ENCODE assay signal across 8 cellular contexts in genomic region chr1:160032165-160032827, GRCh38. TPM values are rescaled to one million over a fixed set of nuclear protein-coding genes. Genes with fewer than 3 reads are reported as not detected.
DNase-seq lines count a peak whose midpoint lies in the region; ATAC-seq, FAIRE-seq and TF ChIP-seq lines count a peak whose summit lies in the region.

No MANE protein-coding gene starts in this region.

- peaks cover 12% of the 10 kb centered on the region for H3K4me1 ChIP-seq in A549
- H3K4me1 ChIP-seq in GM12878 (ENCODE audit: control insufficient read depth, insufficient read depth, low read length) = peaks cover 5% of the 10 kb centered on the region; the same call in 1 of the 2 replicates

- H4K20me1 ChIP-seq in GM12878 (ENCODE audit: control insufficient read depth, insufficient read depth) = no peaks in the 10 kb centered on the region

- TSS peak; percentile 87 for BruUV-seq in GM12878 (replicated peaks; lab: Mats Ljungman, UMichigan)

- H3K36me3 ChIP-seq in GM12878 (ENCODE audit: control insufficient read depth in 2 of 2, insufficient read depth in 2 of 2, low read length in 1 of 2) = no peaks in the 10 kb centered on the region

- H3K9me3 ChIP-seq in A549 = no peaks in the 10 kb centered on the region
- H3K9me3 ChIP-seq in GM12878 (replicated peaks; ENCODE audit: control insufficient read depth, insufficient read depth, low read length) = no peaks in the 10 kb centered on the region

- SMC1A ChIA-PET in GM12878 (lab: Charles Lee; ENCODE audit: uncharacterized antibody, unreplicated experiment) = interaction anchor here (0.7 to 1.7 kb wide), 4 partner anchors 14 to 825 kb away, joined by 3 to 7 read pairs (median 4); no protein-coding TSS in a partner anchor

- TF ChIP-seq POLR2A in A549 (IDR thresholded peaks at IDR 0.05; ENCODE audit: low read length) = no peak
- TF ChIP-seq POLR2A in GM12878 (IDR thresholded peaks at IDR 0.05; ENCODE audit: low read depth, low read length) = no peak

- peak overlapping the region; percentile 98 to 99 for H3K4me3 Mint-ChIP-seq in stimulated activated naive CD8-positive, alpha-beta T cell treated with anti-CD3 and anti-CD28 coated beads, Interleukin-15, amount 100 ng/mL, for 72 hours

- CTCF ChIA-PET in A549 (lab: Yijun Ruan, JAX) (interaction anchor here (0.8 to 4.6 kb wide), 8 partner anchors 9 to 259 kb away, joined by 3 to 35 read pairs (median 4); no protein-coding TSS in a partner anchor), GM12878 (lab: Yijun Ruan, JAX) (interaction anchor here (2.2 to 5.5 kb wide), 6 partner anchors 10 to 140 kb away, joined by 5 to 61 read pairs (median 26); no protein-coding TSS in a partner anchor)

- DNase-seq in A549 (ENCODE audit: low read depth in 1 of 2, low spot score in 1 of 2) = peak in 1 of 2 experiments; percentile 55
- peak; percentile 36 for DNase-seq in LoVo (ENCODE audit: low spot score)
- no peak for DNase-seq in GM12878 (ENCODE audit: low read depth, low spot score)
- peak; percentile 54 for DNase-seq in kidney glomerular epithelial cell (lab: John Stamatoyannopoulos, UW)
- DNase-seq in stimulated activated naive CD8-positive, alpha-beta T cell treated with anti-CD3 and anti-CD28 coated beads, Interleukin-15, amount 100 ng/mL, for 72 hours = no peak
- DNase-seq in GM10266 (ENCODE audit: extremely low spot score) = no peak

- TF ChIP-seq EP300 in A549 (IDR thresholded peaks at IDR 0.05) (no peak), GM12878 (IDR thresholded peaks at IDR 0.05; ENCODE audit: borderline replicate concordance in 1 of 2, control insufficient read depth in 1 of 2, low read depth in 2 of 2, low read length in 2 of 2) (no peak)

- POLR2A ChIA-PET in A549 (lab: Yijun Ruan, JAX) = interaction anchor here (0.6 to 2.6 kb wide), 2 partner anchors 11 to 107 kb away, joined by 3 to 7 read pairs; partner anchors contain the start of gene TAGLN2
- POLR2A ChIA-PET in GM12878 (lab: Charles Lee) = interaction anchor here (1.0 to 2.1 kb wide), 3 partner anchors 10 to 110 kb away, joined by 4 to 9 read pairs (median 5); no protein-coding TSS in a partner anchor

- WGBS in A549 (ENCODE audit: missing lambda C conversion rate) = 1% methylated on average over 18 of the region's 18 CpGs
- WGBS in GM12878 (ENCODE audit: insufficient coverage, insufficient replicate concordance, low lambda C conversion rate, missing lambda C conversion rate) = 3% methylated on average over 18 of the region's 18 CpGs

- TF ChIP-seq RAD21 in A549 (conservative IDR thresholded peaks at IDR 0.05 in 1 of 2, IDR thresholded peaks at IDR 0.05 in 1 of 2) (no peak), GM12878 (IDR thresholded peaks at IDR 0.05; ENCODE audit: insufficient read depth, low read depth, low read length) (no peak)

- intact Hi-C loops in GM12878 (cut with micrococcal nuclease; ENCODE audit: unreplicated experiment) = no loop called here

- TF ChIP-seq CTCF in A549 (IDR thresholded peaks at IDR 0.05) (no peak), GM12875 (IDR thresholded peaks at IDR 0.05; ENCODE audit: borderline replicate concordance, insufficient read depth, low read depth, low read length) (no peak), GM12878 (IDR thresholded peaks at IDR 0.05 in 2 of 3, conservative IDR thresholded peaks at IDR 0.05 in 1 of 3; ENCODE audit: control insufficient read depth in 2 of 3, extremely low read depth in 1 of 3, insufficient read depth in 1 of 3, low read depth in 3 of 3, low read length in 3 of 3) (no peak), GM10266 (IDR thresholded peaks at IDR 0.05; ENCODE audit: control insufficient read depth, insufficient read depth, low read depth, missing control alignments) (no peak)

- RAD21 ChIA-PET in GM12878 (lab: Charles Lee; ENCODE audit: unreplicated experiment) = interaction anchor here (1.3 to 1.9 kb wide), 2 partner anchors 46 to 110 kb away, joined by 3 to 6 read pairs; no protein-coding TSS in a partner anchor

- FAIRE-seq in A549 (lab: Jason Lieb, UNC) (no peak), GM12878 (lab: Jason Lieb, UNC) (no peak)

- peak overlapping the region; percentile 95 for H3K4me3 ChIP-seq in A549
- peak overlapping the region; percentile 66 for H3K4me3 ChIP-seq in GM12875 (ENCODE audit: low read depth, low read length)
- H3K4me3 ChIP-seq in GM12878 = peak overlapping the region; percentile 97

- no peaks in the 10 kb centered on the region for H3K9me3 Mint-ChIP-seq in stimulated activated naive CD8-positive, alpha-beta T cell treated with anti-CD3 and anti-CD28 coated beads, Interleukin-15, amount 100 ng/mL, for 72 hours

- ATAC-seq in A549 = peak; percentile 64 to 73
- ATAC-seq in GM12878 = peak; percentile 36
- peak; percentile 39 for ATAC-seq in stimulated activated naive CD8-positive, alpha-beta T cell treated with anti-CD3 and anti-CD28 coated beads, Interleukin-15, amount 100 ng/mL, for 72 hours
- ATAC-seq in GM18909 (IDR thresholded peaks at IDR 0.05; ENCODE audit: poor library complexity, unreplicated experiment) = no peak

- H3K4me2 ChIP-seq in A549 (peak overlapping the region; percentile 95), GM12878 (ENCODE audit: control insufficient read depth, insufficient read depth) (peak overlapping the region; percentile 95)

- no peaks in the 10 kb centered on the region for H3K27me3 Mint-ChIP-seq in stimulated activated naive CD8-positive, alpha-beta T cell treated with anti-CD3 and anti-CD28 coated beads, Interleukin-15, amount 100 ng/mL, for 72 hours

- peak overlapping the region; percentile 83 to 84 for H3K27ac ChIP-seq in A549
- peak overlapping the region; percentile 27; the same call in 1 of the 2 replicates for H3K27ac ChIP-seq in GM12878 (ENCODE audit: control insufficient read depth, insufficient read depth)

- H2AFZ ChIP-seq in GM12878 (ENCODE audit: control insufficient read depth, low read depth, low read length) = peak overlapping the region; percentile 93

- H3K79me2 ChIP-seq in GM12878 (ENCODE audit: control insufficient read depth, insufficient read depth, low read length) = peaks cover 4% of the 10 kb centered on the region

- H3K27ac Mint-ChIP-seq in stimulated activated naive CD8-positive, alpha-beta T cell treated with anti-CD3 and anti-CD28 coated beads, Interleukin-15, amount 100 ng/mL, for 72 hours = peak overlapping the region; percentile 67 to 94

- H3K9ac ChIP-seq in GM12878 (ENCODE audit: control insufficient read depth, insufficient read depth, low read length) = peak overlapping the region; percentile 74

- no peaks in the 10 kb centered on the region for H3K27me3 ChIP-seq in GM12878 (replicated peaks in 1 of 2; ENCODE audit: control insufficient read depth in 2 of 2, insufficient read depth in 2 of 2, low read length in 1 of 2)

- peaks cover 48% of the 10 kb centered on the region for H3K4me1 Mint-ChIP-seq in stimulated activated naive CD8-positive, alpha-beta T cell treated with anti-CD3 and anti-CD28 coated beads, Interleukin-15, amount 100 ng/mL, for 72 hours

- in situ Hi-C loops in GM12878 (cut with MboI) = no loop called here

RNA-seq across cellular contexts. Expression of gene PIGM, which starts 0.5 kb away (rescaled TPM):
- polyA plus RNA-seq in A549 (2011; rRNA removed) (6.3 and 7.2 TPM in 2 replicates), A549 (2017; fragmentation: RNase III; extraction: RNeasy Plus Mini Kit Qiagen cat#74134 plus additional on column Dnase treatment) (4.8 to 5.3 TPM (median 5.0 TPM) in 3 replicates), GM12878 (2011; rRNA removed) (4.6 and 5.1 TPM in 2 replicates), GM12878 (2014; fragmentation: Illumina TruSeq; extraction: Trizol) (5.6 and 6.1 TPM in 2 replicates), GM12878 (2014; fragmentation: Nextera tagmentation; extraction: Ambion mirVana) (1 to 10 TPM; 2.6 to 3.7 TPM), GM12878 (2014; rRNA removed) (4.2 and 4.6 TPM in 2 replicates), GM12878 (2016; fragmentation: Nextera tagmentation; extraction: Ambion mirVana) (1 to 10 TPM; 5.6 to 6.1 TPM)
- polyA plus RNA-seq in A549 (2012; cell fraction: cytosol; rRNA removed) = 2.2 and 2.6 TPM in 2 replicates
- polyA plus RNA-seq in A549 (2012; cell fraction: nucleus; rRNA removed) = 1.5 and 2.1 TPM in 2 replicates
- polyA minus RNA-seq in A549 (2011; rRNA and poly(A)+ RNA removed) = 3.1 and 3.6 TPM in 2 replicates
- 8.0 and 8.5 TPM in 2 replicates for total RNA-seq in GM12878 (2013; cell fraction: nucleolus; rRNA removed)
- total RNA-seq in GM12878 (2014; rRNA removed) (4.6 and 6.0 TPM in 2 replicates), GM12878 (2014; rRNA removed; fragmentation: Illumina TruSeq; extraction: Trizol) (4.4 and 4.5 TPM in 2 replicates), GM12878 (2021) (4.1 and 4.4 TPM in 2 replicates)
- polyA plus RNA-seq in GM12878 (2011; ENCODE audit: low read depth) = 1.6 TPM
- 3.2 and 3.4 TPM in 2 replicates for polyA plus RNA-seq in GM12878 (2011; cell fraction: cytosol; rRNA removed)
- 2.8 and 3.0 TPM in 2 replicates for polyA plus RNA-seq in GM12878 (2011; cell fraction: nucleus; rRNA removed)
- polyA plus RNA-seq in GM12878 (2012) = 2.2 and 2.4 TPM in 2 replicates
- 2.9 and 3.4 TPM in 2 replicates for polyA minus RNA-seq in GM12878 (2011; rRNA and poly(A)+ RNA removed)
- 1.4 and 1.5 TPM in 2 replicates for polyA minus RNA-seq in GM12878 (2011; cell fraction: cytosol; rRNA and poly(A)+ RNA removed)
- 2.7 and 4.5 TPM in 2 replicates for polyA minus RNA-seq in GM12878 (2011; cell fraction: nucleus; rRNA and poly(A)+ RNA removed)

RNA-seq across cellular contexts. Expression of gene KCNJ10, which starts 37.7 kb away (rescaled TPM):
- polyA plus RNA-seq in A549 (2011; rRNA removed) (not detected in 2 replicates), A549 (2017; fragmentation: RNase III; extraction: RNeasy Plus Mini Kit Qiagen cat#74134 plus additional on column Dnase treatment) (0.05 to 0.09 TPM (median 0.05 TPM) in 3 replicates), GM12878 (2011; rRNA removed) (0.09 and 0.11 TPM in 2 replicates), GM12878 (2014; fragmentation: Illumina TruSeq; extraction: Trizol) (0.04 and 0.27 TPM in 2 replicates), GM12878 (2014; fragmentation: Nextera tagmentation; extraction: Ambion mirVana) (under 1 TPM; 0.07 to 0.29 TPM), GM12878 (2014; rRNA removed) (0.01 TPM in 1 of 2 replicates, not detected in the other), GM12878 (2016; fragmentation: Nextera tagmentation; extraction: Ambion mirVana) (under 1 TPM; 0.12 to 0.20 TPM)
- not detected in 2 replicates for polyA plus RNA-seq in A549 (2012; cell fraction: cytosol; rRNA removed)
- polyA plus RNA-seq in A549 (2012; cell fraction: nucleus; rRNA removed) = 0.07 TPM in 1 of 2 replicates, not detected in the other
- not detected in 2 replicates for polyA minus RNA-seq in A549 (2011; rRNA and poly(A)+ RNA removed)
- not detected in 2 replicates for total RNA-seq in GM12878 (2013; cell fraction: nucleolus; rRNA removed)
- total RNA-seq in GM12878 (2014; rRNA removed) (0.06 and 0.22 TPM in 2 replicates), GM12878 (2014; rRNA removed; fragmentation: Illumina TruSeq; extraction: Trizol) (not detected in 2 replicates), GM12878 (2021) (not detected in 2 replicates)
- 0.10 TPM for polyA plus RNA-seq in GM12878 (2011; ENCODE audit: low read depth)
- polyA plus RNA-seq in GM12878 (2011; cell fraction: cytosol; rRNA removed) = 0.06 and 0.08 TPM in 2 replicates
- polyA plus RNA-seq in GM12878 (2011; cell fraction: nucleus; rRNA removed) = 0.09 and 0.28 TPM in 2 replicates
- 0.17 and 0.30 TPM in 2 replicates for polyA plus RNA-seq in GM12878 (2012)
- polyA minus RNA-seq in GM12878 (2011; rRNA and poly(A)+ RNA removed) = 0.10 TPM in 1 of 2 replicates, not detected in the other
- polyA minus RNA-seq in GM12878 (2011; cell fraction: cytosol; rRNA and poly(A)+ RNA removed) = not detected in 2 replicates
- polyA minus RNA-seq in GM12878 (2011; cell fraction: nucleus; rRNA and poly(A)+ RNA removed) = 0.12 TPM in 1 of 2 replicates, not detected in the other

RNA-seq across cellular contexts. Expression of gene KCNJ9, which starts 49.0 kb away (rescaled TPM):
- polyA plus RNA-seq in A549 (2011; rRNA removed) (not detected in 2 replicates), A549 (2017; fragmentation: RNase III; extraction: RNeasy Plus Mini Kit Qiagen cat#74134 plus additional on column Dnase treatment) (not detected in 3 replicates), GM12878 (2011; rRNA removed) (not detected in 2 replicates), GM12878 (2014; fragmentation: Illumina TruSeq; extraction: Trizol) (not detected in 2 replicates), GM12878 (2014; fragmentation: Nextera tagmentation; extraction: Ambion mirVana) (not detected), GM12878 (2014; rRNA removed) (not detected in 2 replicates), GM12878 (2016; fragmentation: Nextera tagmentation; extraction: Ambion mirVana) (under 1 TPM in 1 of 2 experiments, not detected in 1; 0.12 TPM)
- polyA plus RNA-seq in A549 (2012; cell fraction: cytosol; rRNA removed) = not detected in 2 replicates
- not detected in 2 replicates for polyA plus RNA-seq in A549 (2012; cell fraction: nucleus; rRNA removed)
- not detected in 2 replicates for polyA minus RNA-seq in A549 (2011; rRNA and poly(A)+ RNA removed)
- not detected in 2 replicates for total RNA-seq in GM12878 (2013; cell fraction: nucleolus; rRNA removed)
- total RNA-seq in GM12878 (2014; rRNA removed) (not detected in 2 replicates), GM12878 (2014; rRNA removed; fragmentation: Illumina TruSeq; extraction: Trizol) (not detected in 2 replicates), GM12878 (2021) (not detected in 2 replicates)
- polyA plus RNA-seq in GM12878 (2011; ENCODE audit: low read depth) = not detected
- not detected in 2 replicates for polyA plus RNA-seq in GM12878 (2011; cell fraction: cytosol; rRNA removed)
- not detected in 2 replicates for polyA plus RNA-seq in GM12878 (2011; cell fraction: nucleus; rRNA removed)
- polyA plus RNA-seq in GM12878 (2012) = not detected in 2 replicates
- polyA minus RNA-seq in GM12878 (2011; rRNA and poly(A)+ RNA removed) = not detected in 2 replicates
- not detected in 2 replicates for polyA minus RNA-seq in GM12878 (2011; cell fraction: cytosol; rRNA and poly(A)+ RNA removed)
- polyA minus RNA-seq in GM12878 (2011; cell fraction: nucleus; rRNA and poly(A)+ RNA removed) = not detected in 2 replicates

Comparison
In these comparisons a context has a peak if more than half of its experiments do, and no peak if none do; other contexts are left out.
1. DNase-seq: peak in LoVo (single experiment) and kidney glomerular epithelial cell (single experiment); none in GM12878 (single experiment), stimulated activated naive CD8-positive, alpha-beta T cell treated with anti-CD3 and anti-CD28 coated beads, Interleukin-15, amount 100 ng/mL, for 72 hours (0 of 2) and GM10266 (single experiment).
2. Peak in every context shown above with its lines, with median percentiles within 50 percentile points of each other: H3K4me3 ChIP-seq.